ENCODE assay signal across 24 cellular contexts in genomic region chr7:42489299-42489698, GRCh38.
DNase-seq lines count a peak whose midpoint lies in the region; FAIRE-seq and TF ChIP-seq lines count a peak whose summit lies in the region.
"Had no signal": no experiment of that assay in that cellular context is flagged by ENCODE, and none has a peak within 500 bp of the region (broad histone marks: within the 10 kb centered on the region; RNA-seq: fewer than 3 reads in every experiment).

No MANE protein-coding gene starts in this region.

- TF ChIP-seq CTCF in sigmoid colon (IDR thresholded peaks at IDR 0.05) (no peak), transverse colon (IDR thresholded peaks at IDR 0.05) (no peak), endothelial cell (IDR thresholded peaks at IDR 0.05; ENCODE audit: unreplicated experiment) (no peak)

- H3K36me3 ChIP-seq in muscle layer of duodenum (ENCODE audit: control insufficient read depth in 1 of 2, insufficient read depth in 2 of 2, low read length in 2 of 2), result no peaks in the 10 kb centered on the region
- no peaks in the 10 kb centered on the region for H3K36me3 ChIP-seq in sigmoid colon
- no peaks in the 10 kb centered on the region for H3K36me3 ChIP-seq in transverse colon
- H3K36me3 ChIP-seq: BLaER1 treated with 17β-estradiol and CSF1 and Interleukin-3, amounts not matched to agents 10 nM and 100 nM had no signal

- H3K4me1 ChIP-seq in muscle layer of duodenum (ENCODE audit: control insufficient read depth in 1 of 2, insufficient read depth in 2 of 2, low read length in 2 of 2), result peaks cover 7 to 10% of the 10 kb centered on the region in 2 donors
- peaks cover 0 to 73% (median 58%) of the 10 kb centered on the region in 4 donors for H3K4me1 ChIP-seq in sigmoid colon
- peaks cover 0 to 23% (median 0%) of the 10 kb centered on the region in 4 donors for H3K4me1 ChIP-seq in transverse colon
- H3K4me1 ChIP-seq: A549, Caco-2 had no signal

- H3K36me3 Mint-ChIP-seq in endothelial cell (ENCODE audit: low read depth, unreplicated experiment), result no peaks in the 10 kb centered on the region
- H3K36me3 Mint-ChIP-seq: CD8-positive, alpha-beta T cell had no signal

- in situ Hi-C loops in transverse colon (cut with MboI; ENCODE audit: low pct_ligation_motif_present in 1 of 4, low pct_unique_long_range_greater_than_20kb in 1 of 4, low sequenced_read_pairs in 3 of 4), result no loop called here

- no peak for FAIRE-seq in H54 (lab: Jason Lieb, UNC)
- FAIRE-seq: A549, D721Med, G401.6, GM12891, GM19239 had no signal

- H3K9me3 ChIP-seq in muscle layer of duodenum (ENCODE audit: control insufficient read depth in 1 of 2, low read length in 2 of 2), result no peaks in the 10 kb centered on the region
- no peaks in the 10 kb centered on the region for H3K9me3 ChIP-seq in sigmoid colon
- H3K9me3 ChIP-seq in transverse colon, result no peaks in the 10 kb centered on the region
- H3K9me3 ChIP-seq: A549, Caco-2 had no signal

- TF ChIP-seq POLR2A in sigmoid colon (IDR thresholded peaks at IDR 0.05), result no peak
- TF ChIP-seq POLR2A in transverse colon (IDR thresholded peaks at IDR 0.05), result no peak
- no peak for TF ChIP-seq POLR2A in H54 (IDR thresholded peaks at IDR 0.05; ENCODE audit: low read depth, low read length)

- DNase-seq in DMS53 (lab: John Stamatoyannopoulos, UW) (peak; percentile 16), DMS53 treated with DMSO at 0.1 percent for 48 hours (lab: John Stamatoyannopoulos, UW; ENCODE audit: unreplicated experiment) (no peak), sigmoid colon (no peak), transverse colon (no peak), H54 (ENCODE audit: insufficient read length, low spot score) (no peak), endothelial cell (ENCODE audit: low spot score) (no peak)
- DNase-seq in stimulated activated CD4-positive, alpha-beta T cell treated with anti-CD3 and anti-CD28 coated beads, Interleukin-12 subunit alpha, Interleukin-12 subunit beta, amount 100 ng/mL, for 4 hours, result no peak
- DNase-seq: AML-193; Caco-2; Calu3; CD4-positive, alpha-beta T cell; CD8-positive, alpha-beta T cell; DMS79 treated with DMSO at 0.1 percent for 48 hours; GF-D8 had no signal

- H3K4me3 Mint-ChIP-seq in endothelial cell (ENCODE audit: unreplicated experiment), result no peak overlapping the region
- H3K4me3 Mint-ChIP-seq: B cell; CD4-positive, alpha-beta T cell; CD8-positive, alpha-beta T cell had no signal

- H3K27me3 Mint-ChIP-seq in endothelial cell (ENCODE audit: unreplicated experiment), result peaks cover 3% of the 10 kb centered on the region

- peak in 2 of 4 donors; percentile 58 to 61 for TF ChIP-seq EP300 in sigmoid colon (IDR thresholded peaks at IDR 0.05)
- TF ChIP-seq EP300 in transverse colon (IDR thresholded peaks at IDR 0.05; ENCODE audit: low read depth), result no peak

- peaks cover 5% of the 10 kb centered on the region for H3K4me1 Mint-ChIP-seq in endothelial cell (ENCODE audit: unreplicated experiment)
- H3K4me1 Mint-ChIP-seq: B cell had no signal

- H3K27ac Mint-ChIP-seq in endothelial cell (ENCODE audit: unreplicated experiment), result no peak overlapping the region
- H3K27ac Mint-ChIP-seq: B cell; CD4-positive, alpha-beta T cell; CD8-positive, alpha-beta T cell had no signal

- intact Hi-C loops in sigmoid colon (cut with DNase I), result loop anchor here (5.0 kb wide), 2 partner anchors 37 to 83 kb away; no protein-coding TSS in a partner anchor
- intact Hi-C loops in transverse colon (cut with DNase I; ENCODE audit: low total_unique reads), result loop anchor here (2.0 kb wide), 1 partner anchor 252 kb away; the partner anchor contains the start of gene GLI3

- H3K27ac ChIP-seq in muscle layer of duodenum (ENCODE audit: low read length) (peak overlapping the region; percentile 27), sigmoid colon (peak overlapping the region; percentile 10 to 92 (median 78)), transverse colon (peak overlapping the region; percentile 11 to 62 (median 26))
- H3K27ac ChIP-seq: 22Rv1; A549; BLaER1 treated with 17β-estradiol and CSF1 and Interleukin-3, amounts not matched to agents 10 nM and 100 nM; C4-2B had no signal

- no peaks in the 10 kb centered on the region for H3K9me3 Mint-ChIP-seq in endothelial cell (ENCODE audit: unreplicated experiment)
- H3K9me3 Mint-ChIP-seq: CD4-positive, alpha-beta T cell; CD8-positive, alpha-beta T cell had no signal

- H3K27me3 ChIP-seq in muscle layer of duodenum (ENCODE audit: low read depth, low read length), result no peaks in the 10 kb centered on the region
- H3K27me3 ChIP-seq in sigmoid colon, result no peaks in the 10 kb centered on the region
- no peaks in the 10 kb centered on the region for H3K27me3 ChIP-seq in transverse colon

- H3K4me3 ChIP-seq in muscle layer of duodenum (ENCODE audit: low read depth in 1 of 2, low read length in 2 of 2) (no peak overlapping the region), sigmoid colon (no peak overlapping the region), transverse colon (no peak overlapping the region)
- H3K4me3 ChIP-seq: A549; BLaER1 treated with 17β-estradiol and CSF1 and Interleukin-3, amounts not matched to agents 10 nM and 100 nM had no signal

Comparison
In these comparisons a context has a peak if more than half of its experiments do, and no peak if none do; other contexts are left out.
1. H3K27ac ChIP-seq: peak in every context shown above with its lines; median percentile 78 in sigmoid colon; 27 in muscle layer of duodenum; 26 in transverse colon.